8 cellular contexts compared by ENCODE assay signal in genomic region chr19:19662344-19662743, GRCh38. TPM values are rescaled to one million over a fixed set of nuclear protein-coding genes. Genes with fewer than 3 reads are reported as not detected.
DNase-seq lines count a peak whose midpoint lies in the region; ATAC-seq, FAIRE-seq and TF ChIP-seq lines count a peak whose summit lies in the region.

No MANE protein-coding gene starts in this region.

- H3K9me3 Mint-ChIP-seq in activated CD4-positive, alpha-beta T cell treated with anti-CD3 and anti-CD28 coated beads, Interleukin-2, amount 10 ng/mL, durations not matched to agents 7 days and 5 days: peaks cover under 1% of the 10 kb centered on the region
- no peaks in the 10 kb centered on the region for H3K9me3 Mint-ChIP-seq in activated naive CD8-positive, alpha-beta T cell treated with anti-CD3 and anti-CD28 coated beads, Interleukin-2, amount 10 ng/mL, durations not matched to agents 7 days and 5 days

- peak overlapping the region in 1 of 2 donors; percentile 67 for H3K9ac ChIP-seq in kidney (ENCODE audit: low read length in 2 of 2)

- ATAC-seq in activated naive CD8-positive, alpha-beta T cell treated with anti-CD3 and anti-CD28 coated beads, Interleukin-2, amount 10 ng/mL, durations not matched to agents 7 days and 5 days (ENCODE audit: low read depth): no peak

- H3K27me3 ChIP-seq in thymus (ENCODE audit: control insufficient read depth, insufficient read depth): no peaks in the 10 kb centered on the region

- H3K36me3 Mint-ChIP-seq in activated CD4-positive, alpha-beta T cell treated with anti-CD3 and anti-CD28 coated beads, Interleukin-2, amount 10 ng/mL, durations not matched to agents 7 days and 5 days (ENCODE audit: low read depth): peaks cover 48% of the 10 kb centered on the region
- H3K36me3 Mint-ChIP-seq in activated naive CD8-positive, alpha-beta T cell treated with anti-CD3 and anti-CD28 coated beads, Interleukin-2, amount 10 ng/mL, durations not matched to agents 7 days and 5 days: peaks cover 36% of the 10 kb centered on the region

- intact Hi-C loops in kidney (cut with DNase I): no loop called here

- H3K27ac Mint-ChIP-seq in activated CD4-positive, alpha-beta T cell treated with anti-CD3 and anti-CD28 coated beads, Interleukin-2, amount 10 ng/mL, durations not matched to agents 7 days and 5 days: peak overlapping the region; percentile 96
- H3K27ac Mint-ChIP-seq in activated naive CD8-positive, alpha-beta T cell treated with anti-CD3 and anti-CD28 coated beads, Interleukin-2, amount 10 ng/mL, durations not matched to agents 7 days and 5 days: peak overlapping the region; percentile 93

- CTCF ChIA-PET in activated CD4-positive, alpha-beta T cell treated with anti-CD3 and anti-CD28 coated beads, Interleukin-2, amount 10 ng/mL, durations not matched to agents 7 days and 5 days (lab: Charles Lee): interaction anchor here (0.5 to 2.6 kb wide), 7 partner anchors 8 to 130 kb away, joined by 3 to 16 read pairs (median 4); partner anchors contain the start of genes GMIP and ZNF14

- no peaks in the 10 kb centered on the region for H3K27me3 Mint-ChIP-seq in activated CD4-positive, alpha-beta T cell treated with anti-CD3 and anti-CD28 coated beads, Interleukin-2, amount 10 ng/mL, durations not matched to agents 7 days and 5 days
- no peaks in the 10 kb centered on the region for H3K27me3 Mint-ChIP-seq in activated naive CD8-positive, alpha-beta T cell treated with anti-CD3 and anti-CD28 coated beads, Interleukin-2, amount 10 ng/mL, durations not matched to agents 7 days and 5 days

- 93% methylated on average over 8 of the region's 8 CpGs for WGBS in thymus

- FAIRE-seq in kidney (lab: Jason Lieb, UNC) (no peak), GM19239 (lab: Jason Lieb, UNC) (no peak)

- H3K36me3 ChIP-seq in kidney (ENCODE audit: control insufficient read depth in 1 of 2, insufficient read depth in 2 of 2, low read length in 2 of 2) (peaks cover 6 to 13% of the 10 kb centered on the region in 2 donors), thymus (ENCODE audit: control insufficient read depth, insufficient read depth) (peaks cover 28% of the 10 kb centered on the region)

- H3K27ac ChIP-seq in kidney (ENCODE audit: low read depth in 2 of 2, low read length in 2 of 2) (no peak overlapping the region), thymus (ENCODE audit: low read depth) (no peak overlapping the region)

- TF ChIP-seq CTCF in kidney (IDR thresholded peaks at IDR 0.05; ENCODE audit: borderline replicate concordance, extremely low read depth, insufficient read depth): no peak

- H3K4me3 Mint-ChIP-seq in activated CD4-positive, alpha-beta T cell treated with anti-CD3 and anti-CD28 coated beads, Interleukin-2, amount 10 ng/mL, durations not matched to agents 7 days and 5 days: peak overlapping the region; percentile 93
- H3K4me3 Mint-ChIP-seq in activated naive CD8-positive, alpha-beta T cell treated with anti-CD3 and anti-CD28 coated beads, Interleukin-2, amount 10 ng/mL, durations not matched to agents 7 days and 5 days: peak overlapping the region; percentile 93

- DNase-seq in activated CD4-positive, alpha-beta T cell treated with anti-CD3 and anti-CD28 coated beads, Interleukin-2, amount 10 ng/mL, durations not matched to agents 7 days and 5 days: no peak
- DNase-seq in activated CD4-positive, alpha-beta T cell treated with anti-CD3 and anti-CD28 coated beads for 4 hours: no peak
- no peak for DNase-seq in activated naive CD8-positive, alpha-beta T cell treated with anti-CD3 and anti-CD28 coated beads, Interleukin-2, amount 10 ng/mL, durations not matched to agents 7 days and 5 days
- DNase-seq in kidney (peak; percentile 32), GM19239 (ENCODE audit: insufficient read length, low spot score) (no peak), pons (ENCODE audit: low spot score) (no peak), germinal center (ENCODE audit: low spot score) (no peak)

- H3K4me1 Mint-ChIP-seq in activated CD4-positive, alpha-beta T cell treated with anti-CD3 and anti-CD28 coated beads, Interleukin-2, amount 10 ng/mL, durations not matched to agents 7 days and 5 days: peaks cover 27% of the 10 kb centered on the region
- peaks cover 18% of the 10 kb centered on the region for H3K4me1 Mint-ChIP-seq in activated naive CD8-positive, alpha-beta T cell treated with anti-CD3 and anti-CD28 coated beads, Interleukin-2, amount 10 ng/mL, durations not matched to agents 7 days and 5 days

- no peaks in the 10 kb centered on the region for H3K9me3 ChIP-seq in kidney (ENCODE audit: control insufficient read depth in 1 of 2, low read length in 2 of 2)
- H3K9me3 ChIP-seq in thymus (ENCODE audit: control insufficient read depth): no peaks in the 10 kb centered on the region

- peak overlapping the region; percentile 92 to 98 for H3K4me3 ChIP-seq in kidney (ENCODE audit: low read length in 2 of 2)
- peak overlapping the region; percentile 97 for H3K4me3 ChIP-seq in thymus (ENCODE audit: low read length)

- POLR2A ChIA-PET in activated CD4-positive, alpha-beta T cell treated with anti-CD3 and anti-CD28 coated beads, Interleukin-2, amount 10 ng/mL, durations not matched to agents 7 days and 5 days (lab: Charles Lee): interaction anchor here (0.6 to 1.1 kb wide), 2 partner anchors 76 to 159 kb away, joined by 3 read pairs; no protein-coding TSS in a partner anchor
- POLR2A ChIA-PET in activated naive CD8-positive, alpha-beta T cell treated with anti-CD3 and anti-CD28 coated beads, Interleukin-2, amount 10 ng/mL, durations not matched to agents 7 days and 5 days (lab: Charles Lee): interaction anchor here (1.1 to 3.0 kb wide), 14 partner anchors 9 to 505 kb away, joined by 3 to 17 read pairs (median 7); partner anchors contain the start of genes LPAR2, NDUFA13, ZNF14 and ZNF486

- H3K4me1 ChIP-seq in kidney (ENCODE audit: control insufficient read depth in 1 of 2, insufficient read depth in 1 of 2, low read depth in 1 of 2, low read length in 2 of 2): peaks cover 7 to 17% of the 10 kb centered on the region in 2 donors
- peaks cover 6% of the 10 kb centered on the region for H3K4me1 ChIP-seq in thymus (ENCODE audit: control insufficient read depth, insufficient read depth, low read length)

RNA-seq across cellular contexts. Expression of gene ATP13A1, which starts 1.1 kb away (rescaled TPM):
- total RNA-seq in activated CD4-positive, alpha-beta T cell treated with anti-CD3 and anti-CD28 coated beads, Interleukin-2, amount 10 ng/mL, durations not matched to agents 7 days and 5 days: 100 to 1,000 TPM in 1 of 2 experiments, 10 to 100 TPM in 1; 90.1 to 105 TPM
- 100 to 1,000 TPM; 108 to 115 TPM for total RNA-seq in activated naive CD8-positive, alpha-beta T cell treated with anti-CD3 and anti-CD28 coated beads, Interleukin-2, amount 10 ng/mL, durations not matched to agents 7 days and 5 days
- total RNA-seq in kidney: 78.1 TPM
- polyA plus RNA-seq in kidney (ENCODE audit: insufficient read depth, low read depth, low replicate concordance) (30.1 TPM), thymus (59.1 TPM)

RNA-seq across cellular contexts. Expression of gene ZNF101, which starts 6.3 kb away (rescaled TPM):
- 10 to 100 TPM; 96.3 to 97.2 TPM for total RNA-seq in activated CD4-positive, alpha-beta T cell treated with anti-CD3 and anti-CD28 coated beads, Interleukin-2, amount 10 ng/mL, durations not matched to agents 7 days and 5 days
- total RNA-seq in activated naive CD8-positive, alpha-beta T cell treated with anti-CD3 and anti-CD28 coated beads, Interleukin-2, amount 10 ng/mL, durations not matched to agents 7 days and 5 days: 100 to 1,000 TPM; 123 to 126 TPM
- total RNA-seq in kidney: 21.2 TPM
- 10.2 TPM for polyA plus RNA-seq in kidney (ENCODE audit: insufficient read depth, low read depth, low replicate concordance)
- polyA plus RNA-seq in thymus: 66.6 TPM

RNA-seq across cellular contexts. Expression of gene GMIP, which starts 18.9 kb away (rescaled TPM):
- total RNA-seq in activated CD4-positive, alpha-beta T cell treated with anti-CD3 and anti-CD28 coated beads, Interleukin-2, amount 10 ng/mL, durations not matched to agents 7 days and 5 days: 100 to 1,000 TPM; 101 to 111 TPM
- total RNA-seq in activated naive CD8-positive, alpha-beta T cell treated with anti-CD3 and anti-CD28 coated beads, Interleukin-2, amount 10 ng/mL, durations not matched to agents 7 days and 5 days: 100 to 1,000 TPM; 128 to 135 TPM
- total RNA-seq in kidney: 18.8 TPM
- 3.3 TPM for polyA plus RNA-seq in kidney (ENCODE audit: insufficient read depth, low read depth, low replicate concordance)
- polyA plus RNA-seq in thymus: 37.3 TPM

RNA-seq across cellular contexts. Expression of gene LPAR2, which starts 34.3 kb away (rescaled TPM):
- total RNA-seq in activated CD4-positive, alpha-beta T cell treated with anti-CD3 and anti-CD28 coated beads, Interleukin-2, amount 10 ng/mL, durations not matched to agents 7 days and 5 days: 10 to 100 TPM; 54.1 to 59.4 TPM
- 10 to 100 TPM; 73.6 to 73.8 TPM for total RNA-seq in activated naive CD8-positive, alpha-beta T cell treated with anti-CD3 and anti-CD28 coated beads, Interleukin-2, amount 10 ng/mL, durations not matched to agents 7 days and 5 days
- 10.4 TPM for total RNA-seq in kidney
- polyA plus RNA-seq in kidney (ENCODE audit: insufficient read depth, low read depth, low replicate concordance) (5.6 TPM), thymus (53.8 TPM)

RNA-seq across cellular contexts. Expression of gene PBX4, which starts 43.9 kb away (rescaled TPM):
- 10 to 100 TPM; 34.4 to 38.4 TPM for total RNA-seq in activated CD4-positive, alpha-beta T cell treated with anti-CD3 and anti-CD28 coated beads, Interleukin-2, amount 10 ng/mL, durations not matched to agents 7 days and 5 days
- 10 to 100 TPM; 41.3 to 46.1 TPM for total RNA-seq in activated naive CD8-positive, alpha-beta T cell treated with anti-CD3 and anti-CD28 coated beads, Interleukin-2, amount 10 ng/mL, durations not matched to agents 7 days and 5 days
- total RNA-seq in kidney: 5.7 TPM
- polyA plus RNA-seq in kidney (ENCODE audit: insufficient read depth, low read depth, low replicate concordance) (3.9 TPM), thymus (26.7 TPM)
